In the genomic region with DNA sequence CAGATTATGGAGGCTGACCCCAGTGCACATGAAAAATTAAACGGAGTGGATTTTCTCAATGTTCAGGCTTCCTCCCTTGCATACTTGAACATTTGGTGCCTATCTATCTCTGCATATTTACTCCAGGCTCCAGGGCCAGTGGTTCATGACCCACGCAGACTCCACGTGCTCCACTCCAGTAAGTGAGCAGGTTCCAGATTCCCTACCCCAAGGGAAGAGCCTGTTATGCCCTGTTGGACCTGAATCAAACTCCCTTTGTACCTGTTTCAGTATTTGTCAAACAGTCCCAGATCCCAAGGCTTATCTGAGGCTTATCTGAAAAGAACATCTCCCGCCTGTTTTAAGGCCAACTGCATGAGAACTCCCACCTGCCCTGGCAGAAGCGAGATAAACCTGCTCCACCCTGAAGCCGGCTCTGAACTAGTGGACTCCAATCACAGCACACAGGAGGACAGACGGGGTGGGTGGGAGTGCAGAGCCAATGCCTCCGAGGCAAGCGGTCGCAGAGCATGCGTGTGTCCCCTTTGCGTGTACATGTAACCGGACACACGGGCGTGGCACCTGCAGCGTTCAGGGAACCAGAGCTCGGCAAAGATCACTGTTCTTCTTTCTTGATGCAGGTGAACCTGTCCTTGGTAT, we compare ENCODE assay signal across 1 cellular context.
A peak's percentile ranks its signal among the peaks of the same experiment; 100 is the strongest.
TF ChIP-seq lines count a peak whose summit lies in the region.

No MANE protein-coding gene starts in this region.

TF ChIP-seq in liver, 16 proteins besides CTCF, POLR2A, EP300 and RAD21:
- TF ChIP-seq EGR1 (IDR thresholded peaks at IDR 0.05; ENCODE audit: low read depth in 2 of 2): no peak
- TF ChIP-seq, protein P1, sequence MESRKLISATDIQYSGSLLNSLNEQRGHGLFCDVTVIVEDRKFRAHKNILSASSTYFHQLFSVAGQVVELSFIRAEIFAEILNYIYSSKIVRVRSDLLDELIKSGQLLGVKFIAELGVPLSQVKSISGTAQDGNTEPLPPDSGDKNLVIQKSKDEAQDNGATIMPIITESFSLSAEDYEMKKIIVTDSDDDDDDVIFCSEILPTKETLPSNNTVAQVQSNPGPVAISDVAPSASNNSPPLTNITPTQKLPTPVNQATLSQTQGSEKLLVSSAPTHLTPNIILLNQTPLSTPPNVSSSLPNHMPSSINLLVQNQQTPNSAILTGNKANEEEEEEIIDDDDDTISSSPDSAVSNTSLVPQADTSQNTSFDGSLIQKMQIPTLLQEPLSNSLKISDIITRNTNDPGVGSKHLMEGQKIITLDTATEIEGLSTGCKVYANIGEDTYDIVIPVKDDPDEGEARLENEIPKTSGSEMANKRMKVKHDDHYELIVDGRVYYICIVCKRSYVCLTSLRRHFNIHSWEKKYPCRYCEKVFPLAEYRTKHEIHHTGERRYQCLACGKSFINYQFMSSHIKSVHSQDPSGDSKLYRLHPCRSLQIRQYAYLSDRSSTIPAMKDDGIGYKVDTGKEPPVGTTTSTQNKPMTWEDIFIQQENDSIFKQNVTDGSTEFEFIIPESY (IDR thresholded peaks at IDR 0.05): peak; percentile 95
- TF ChIP-seq RXRA (IDR thresholded peaks at IDR 0.05): peak; percentile 87 to 95
- peak; percentile 40 for TF ChIP-seq TAF1 (conservative IDR thresholded peaks at IDR 0.05)
- TF ChIP-seq HNF4G (IDR thresholded peaks at IDR 0.05): peak; percentile 94
- TF ChIP-seq, protein P2, sequence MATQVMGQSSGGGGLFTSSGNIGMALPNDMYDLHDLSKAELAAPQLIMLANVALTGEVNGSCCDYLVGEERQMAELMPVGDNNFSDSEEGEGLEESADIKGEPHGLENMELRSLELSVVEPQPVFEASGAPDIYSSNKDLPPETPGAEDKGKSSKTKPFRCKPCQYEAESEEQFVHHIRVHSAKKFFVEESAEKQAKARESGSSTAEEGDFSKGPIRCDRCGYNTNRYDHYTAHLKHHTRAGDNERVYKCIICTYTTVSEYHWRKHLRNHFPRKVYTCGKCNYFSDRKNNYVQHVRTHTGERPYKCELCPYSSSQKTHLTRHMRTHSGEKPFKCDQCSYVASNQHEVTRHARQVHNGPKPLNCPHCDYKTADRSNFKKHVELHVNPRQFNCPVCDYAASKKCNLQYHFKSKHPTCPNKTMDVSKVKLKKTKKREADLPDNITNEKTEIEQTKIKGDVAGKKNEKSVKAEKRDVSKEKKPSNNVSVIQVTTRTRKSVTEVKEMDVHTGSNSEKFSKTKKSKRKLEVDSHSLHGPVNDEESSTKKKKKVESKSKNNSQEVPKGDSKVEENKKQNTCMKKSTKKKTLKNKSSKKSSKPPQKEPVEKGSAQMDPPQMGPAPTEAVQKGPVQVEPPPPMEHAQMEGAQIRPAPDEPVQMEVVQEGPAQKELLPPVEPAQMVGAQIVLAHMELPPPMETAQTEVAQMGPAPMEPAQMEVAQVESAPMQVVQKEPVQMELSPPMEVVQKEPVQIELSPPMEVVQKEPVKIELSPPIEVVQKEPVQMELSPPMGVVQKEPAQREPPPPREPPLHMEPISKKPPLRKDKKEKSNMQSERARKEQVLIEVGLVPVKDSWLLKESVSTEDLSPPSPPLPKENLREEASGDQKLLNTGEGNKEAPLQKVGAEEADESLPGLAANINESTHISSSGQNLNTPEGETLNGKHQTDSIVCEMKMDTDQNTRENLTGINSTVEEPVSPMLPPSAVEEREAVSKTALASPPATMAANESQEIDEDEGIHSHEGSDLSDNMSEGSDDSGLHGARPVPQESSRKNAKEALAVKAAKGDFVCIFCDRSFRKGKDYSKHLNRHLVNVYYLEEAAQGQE (IDR thresholded peaks at IDR 0.05): peak; percentile 85
- peak; percentile 39 to 76 for TF ChIP-seq JUND (IDR thresholded peaks at IDR 0.05)
- TF ChIP-seq, protein P3, sequence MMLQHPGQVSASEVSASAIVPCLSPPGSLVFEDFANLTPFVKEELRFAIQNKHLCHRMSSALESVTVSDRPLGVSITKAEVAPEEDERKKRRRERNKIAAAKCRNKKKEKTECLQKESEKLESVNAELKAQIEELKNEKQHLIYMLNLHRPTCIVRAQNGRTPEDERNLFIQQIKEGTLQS (IDR thresholded peaks at IDR 0.05): peak; percentile 35
- TF ChIP-seq, protein P4, sequence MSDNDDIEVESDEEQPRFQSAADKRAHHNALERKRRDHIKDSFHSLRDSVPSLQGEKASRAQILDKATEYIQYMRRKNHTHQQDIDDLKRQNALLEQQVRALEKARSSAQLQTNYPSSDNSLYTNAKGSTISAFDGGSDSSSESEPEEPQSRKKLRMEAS (IDR thresholded peaks at IDR 0.05): peak; percentile 89
- peak in 1 of 2 donors; percentile 47 for TF ChIP-seq GABPA (IDR thresholded peaks at IDR 0.05 in 1 of 2, conservative IDR thresholded peaks at IDR 0.05 in 1 of 2)
- TF ChIP-seq FOXA1 (IDR thresholded peaks at IDR 0.05): peak; percentile 79
- TF ChIP-seq FOXA2 (IDR thresholded peaks at IDR 0.05): peak; percentile 81
- peak; percentile 97 for TF ChIP-seq SP1 (IDR thresholded peaks at IDR 0.05)
- TF ChIP-seq YY1 (IDR thresholded peaks at IDR 0.05): peak; percentile 70
- TF ChIP-seq HNF4A (conservative IDR thresholded peaks at IDR 0.05): peak; percentile 95 to 99
- no peak for TF ChIP-seq NR2F2 (IDR thresholded peaks at IDR 0.05)
